23 cellular contexts compared by ENCODE assay signal in genomic region chr1:7458946-7459345, GRCh38.
"Had no signal": no experiment of that assay in that cellular context is flagged by ENCODE, and none has a peak within 500 bp of the region (broad histone marks: within the 10 kb centered on the region; RNA-seq: fewer than 3 reads in every experiment).

No MANE protein-coding gene starts in this region.

- FAIRE-seq: endometrium, kidney, pancreas had no signal

- H2AFZ ChIP-seq: hepatocyte had no signal

- H3K4me1 ChIP-seq: foreskin keratinocyte, right lobe of liver, tibial artery had no signal

- H3K79me2 ChIP-seq: hepatocyte had no signal

- H3K36me3 ChIP-seq: gastroesophageal sphincter, heart left ventricle, neutrophil, pancreas, right lobe of liver, stomach, tibial artery had no signal

- H3K27ac ChIP-seq: coronary artery, gastroesophageal sphincter, heart left ventricle, hepatocyte, neutrophil, pancreas, right lobe of liver, stomach, tibial artery had no signal

- H3K27me3 ChIP-seq: gastroesophageal sphincter, heart left ventricle, hepatocyte, pancreas, right lobe of liver, stomach, tibial artery had no signal

- H3K4me3 ChIP-seq: coronary artery, gastroesophageal sphincter, heart left ventricle, hepatocyte, lung, pancreas, right lobe of liver, smooth muscle cell, stomach, tibial artery had no signal

- DNase-seq: dermis blood vessel endothelial cell; effector memory CD8-positive, alpha-beta T cell; foreskin keratinocyte; heart left ventricle; kidney; natural killer cell; pancreas; right lobe of liver; stimulated activated CD4-positive, alpha-beta T cell treated with anti-CD3 and anti-CD28 coated beads, Interleukin-12 subunit alpha, Interleukin-12 subunit beta, amount 100 ng/mL, for 4 hours; stimulated activated CD4-positive, alpha-beta T cell treated with anti-CD3 and anti-CD28 coated beads, Interleukin-1b, Interleukin-23, amount 100 ng/mL, for 48 hours; stimulated activated CD4-positive, alpha-beta T cell treated with anti-CD3 and anti-CD28 coated beads, Interleukin-4, amount 100 ng/mL, for 1 hour; stimulated activated CD8-positive, alpha-beta memory T cell treated with anti-CD3 and anti-CD28 coated beads, Interleukin-4, amount 100 ng/mL, for 48 hours; stimulated activated naive CD4-positive, alpha-beta T cell; stomach; tibial artery had no signal

- H3K4me2 ChIP-seq: hepatocyte, smooth muscle cell had no signal

- H3K9me3 ChIP-seq: gastroesophageal sphincter, heart left ventricle, neutrophil, pancreas, right lobe of liver, stomach, tibial artery had no signal

- ATAC-seq: effector memory CD8-positive, alpha-beta T cell; foreskin keratinocyte; gastroesophageal sphincter; heart left ventricle; left lobe of liver; natural killer cell; pancreas had no signal
